In genomic region chrX:14964500-14964899, GRCh38 we compare ENCODE assay signal across 1 cellular context.
TF ChIP-seq lines count a peak whose summit lies in the region.

No MANE protein-coding gene starts in this region.

TF ChIP-seq in GM23338, 12 proteins besides CTCF, POLR2A, EP300 and RAD21:
- no peak for TF ChIP-seq ZNF462 (CRISPR knock-in tag; IDR thresholded peaks at IDR 0.05)
- no peak for TF ChIP-seq ZNF114 (CRISPR knock-in tag; IDR thresholded peaks at IDR 0.05)
- TF ChIP-seq JUNB (IDR thresholded peaks at IDR 0.05; ENCODE audit: unreplicated experiment): no peak
- no peak for TF ChIP-seq EZH2 (IDR thresholded peaks at IDR 0.05; ENCODE audit: low read depth, unreplicated experiment)
- no peak for TF ChIP-seq EZH2phosphoT487 (IDR thresholded peaks at IDR 0.05; ENCODE audit: unreplicated experiment)
- TF ChIP-seq ETS1 (IDR thresholded peaks at IDR 0.05): no peak
- TF ChIP-seq, protein P1, sequence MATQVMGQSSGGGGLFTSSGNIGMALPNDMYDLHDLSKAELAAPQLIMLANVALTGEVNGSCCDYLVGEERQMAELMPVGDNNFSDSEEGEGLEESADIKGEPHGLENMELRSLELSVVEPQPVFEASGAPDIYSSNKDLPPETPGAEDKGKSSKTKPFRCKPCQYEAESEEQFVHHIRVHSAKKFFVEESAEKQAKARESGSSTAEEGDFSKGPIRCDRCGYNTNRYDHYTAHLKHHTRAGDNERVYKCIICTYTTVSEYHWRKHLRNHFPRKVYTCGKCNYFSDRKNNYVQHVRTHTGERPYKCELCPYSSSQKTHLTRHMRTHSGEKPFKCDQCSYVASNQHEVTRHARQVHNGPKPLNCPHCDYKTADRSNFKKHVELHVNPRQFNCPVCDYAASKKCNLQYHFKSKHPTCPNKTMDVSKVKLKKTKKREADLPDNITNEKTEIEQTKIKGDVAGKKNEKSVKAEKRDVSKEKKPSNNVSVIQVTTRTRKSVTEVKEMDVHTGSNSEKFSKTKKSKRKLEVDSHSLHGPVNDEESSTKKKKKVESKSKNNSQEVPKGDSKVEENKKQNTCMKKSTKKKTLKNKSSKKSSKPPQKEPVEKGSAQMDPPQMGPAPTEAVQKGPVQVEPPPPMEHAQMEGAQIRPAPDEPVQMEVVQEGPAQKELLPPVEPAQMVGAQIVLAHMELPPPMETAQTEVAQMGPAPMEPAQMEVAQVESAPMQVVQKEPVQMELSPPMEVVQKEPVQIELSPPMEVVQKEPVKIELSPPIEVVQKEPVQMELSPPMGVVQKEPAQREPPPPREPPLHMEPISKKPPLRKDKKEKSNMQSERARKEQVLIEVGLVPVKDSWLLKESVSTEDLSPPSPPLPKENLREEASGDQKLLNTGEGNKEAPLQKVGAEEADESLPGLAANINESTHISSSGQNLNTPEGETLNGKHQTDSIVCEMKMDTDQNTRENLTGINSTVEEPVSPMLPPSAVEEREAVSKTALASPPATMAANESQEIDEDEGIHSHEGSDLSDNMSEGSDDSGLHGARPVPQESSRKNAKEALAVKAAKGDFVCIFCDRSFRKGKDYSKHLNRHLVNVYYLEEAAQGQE (IDR thresholded peaks at IDR 0.05; ENCODE audit: unreplicated experiment): no peak
- no peak for TF ChIP-seq CREB1 (CRISPR knock-in tag; IDR thresholded peaks at IDR 0.05; ENCODE audit: low read depth)
- TF ChIP-seq POLR2AphosphoS5 (IDR thresholded peaks at IDR 0.05; ENCODE audit: low read depth): no peak
- TF ChIP-seq STAT1 (IDR thresholded peaks at IDR 0.05; ENCODE audit: unreplicated experiment): no peak
- no peak for TF ChIP-seq NANOG (IDR thresholded peaks at IDR 0.05; ENCODE audit: borderline replicate concordance)
- no peak for TF ChIP-seq ZNF331 (CRISPR knock-in tag; IDR thresholded peaks at IDR 0.05; ENCODE audit: low read depth)
